In genomic region chr6:35026434-35027222, GRCh38 we compare ENCODE assay signal across 13 cellular contexts.
DNase-seq lines count a peak whose midpoint lies in the region; ATAC-seq and TF ChIP-seq lines count a peak whose summit lies in the region.
"Had no signal": no experiment of that assay in that cellular context is flagged by ENCODE, and none has a peak within 500 bp of the region (broad histone marks: within the 10 kb centered on the region; RNA-seq: fewer than 3 reads in every experiment).

No MANE protein-coding gene starts in this region.

- peaks cover 4% of the 10 kb centered on the region for H3K36me3 Mint-ChIP-seq in glutamatergic neuron (ENCODE audit: unreplicated experiment)

- H3K27me3 ChIP-seq in suprapubic skin = no peaks in the 10 kb centered on the region

- TF ChIP-seq CTCF in glutamatergic neuron (IDR thresholded peaks at IDR 0.05; ENCODE audit: partially characterized antibody, unreplicated experiment) = no peak
- no peak for TF ChIP-seq CTCF in suprapubic skin (IDR thresholded peaks at IDR 0.05)

- no peaks in the 10 kb centered on the region for H3K9me3 Mint-ChIP-seq in glutamatergic neuron (ENCODE audit: unreplicated experiment)
- H3K9me3 Mint-ChIP-seq: CD14-positive monocyte had no signal

- no peak overlapping the region for H3K4me3 ChIP-seq in suprapubic skin

- peaks cover 7% of the 10 kb centered on the region for H3K27me3 Mint-ChIP-seq in glutamatergic neuron (ENCODE audit: unreplicated experiment)

- H3K4me1 Mint-ChIP-seq in glutamatergic neuron (ENCODE audit: low read depth, unreplicated experiment) = peaks cover 28% of the 10 kb centered on the region

- 50% methylated on average over 5 of the region's 5 CpGs for WGBS in suprapubic skin

- peak overlapping the region; percentile 40 for H3K27ac Mint-ChIP-seq in glutamatergic neuron (ENCODE audit: unreplicated experiment)

- no peak for TF ChIP-seq EP300 in suprapubic skin (IDR thresholded peaks at IDR 0.05)

- H3K4me1 ChIP-seq in suprapubic skin = peaks cover 52% of the 10 kb centered on the region

- no peak for TF ChIP-seq POLR2A in suprapubic skin (IDR thresholded peaks at IDR 0.05)

- H3K4me3 Mint-ChIP-seq in glutamatergic neuron (ENCODE audit: unreplicated experiment) = no peak overlapping the region
- H3K4me3 Mint-ChIP-seq: CD14-positive monocyte had no signal

- peak overlapping the region; percentile 67 for H3K27ac ChIP-seq in suprapubic skin

- DNase-seq in HPDE6-E6E7 (ENCODE audit: extremely low spot score) (peak; percentile 83), astrocyte of the hippocampus (ENCODE audit: low read depth, low spot score) (peak; percentile 46), glutamatergic neuron (no peak), suprapubic skin (ENCODE audit: low spot score in 2 of 2) (no peak), NCI-H510A treated with DMSO at 0.1 percent for 48 hours (lab: John Stamatoyannopoulos, UW) (no peak), ureter (ENCODE audit: low spot score) (no peak)
- DNase-seq in activated CD8-positive, alpha-beta memory T cell treated with anti-CD3 and anti-CD28 coated beads for 24 hours = no peak
- DNase-seq: activated CD4-positive, alpha-beta T cell treated with anti-CD3 and anti-CD28 coated beads, Interleukin-2, amount 50 U/mL, for 4 hours; activated gamma-delta T cell; hippocampal formation; NCI-H1930 had no signal

- no peak for ATAC-seq in GM21619 (IDR thresholded peaks at IDR 0.05; ENCODE audit: unreplicated experiment)

- no peaks in the 10 kb centered on the region for H3K9me3 ChIP-seq in suprapubic skin

- H3K36me3 ChIP-seq in suprapubic skin = peaks cover 9% of the 10 kb centered on the region

Comparison
In these comparisons a context has a peak if more than half of its experiments do, and no peak if none do; other contexts are left out.
1. DNase-seq: peak in HPDE6-E6E7 (single experiment) and astrocyte of the hippocampus (single experiment); none in glutamatergic neuron (single experiment), suprapubic skin (0 of 2), activated CD8-positive, alpha-beta memory T cell treated with anti-CD3 and anti-CD28 coated beads for 24 hours (single experiment), NCI-H510A treated with DMSO at 0.1 percent for 48 hours (single experiment) and ureter (single experiment).